In the genomic region with DNA sequence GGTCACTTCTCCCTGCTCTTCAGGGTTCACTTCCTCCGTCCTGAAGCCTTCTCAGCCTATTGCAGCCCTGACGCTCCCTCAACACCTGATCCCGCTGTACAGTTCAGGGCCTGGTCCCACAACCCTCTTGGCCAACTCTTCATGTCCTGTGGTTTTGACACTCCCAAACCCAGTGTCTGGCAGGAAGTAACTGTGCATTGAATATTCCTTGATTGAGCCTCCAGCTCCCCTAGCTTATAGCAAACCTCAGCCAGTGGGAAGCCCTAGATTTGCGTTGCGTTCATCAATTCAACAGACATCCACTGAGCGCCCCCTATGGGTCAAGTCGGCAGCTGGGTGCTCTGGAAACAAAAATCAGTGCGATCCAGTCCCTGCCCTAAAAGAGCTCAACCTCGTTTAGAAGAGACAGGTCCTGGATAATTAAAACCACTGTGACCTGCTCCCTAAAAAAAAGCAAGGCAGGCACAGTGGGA, we compare ENCODE assay signal across 1 cellular context.
A peak's percentile ranks its signal among the peaks of the same experiment; 100 is the strongest.
TF ChIP-seq lines count a peak whose summit lies in the region.

No MANE protein-coding gene starts in this region.

TF ChIP-seq in HepG2, 621 proteins besides CTCF, POLR2A, EP300 and RAD21:
- TF ChIP-seq SMC3 (IDR thresholded peaks at IDR 0.05; ENCODE audit: low read length) (peak; percentile 91), ZNF572 (CRISPR knock-in tag; IDR thresholded peaks at IDR 0.05) (peak; percentile 72; the same call in 1 of the 2 replicates), ZNF672 (CRISPR knock-in tag; IDR thresholded peaks at IDR 0.05) (no peak), KDM3A (CRISPR knock-in tag; IDR thresholded peaks at IDR 0.05; ENCODE audit: low read depth) (0 out of 2 replicates have a peak, but pooled peaks have one; percentile 42), GFI1 (CRISPR knock-in tag; IDR thresholded peaks at IDR 0.05; ENCODE audit: borderline replicate concordance) (peak; percentile 99), ZNF501 (CRISPR knock-in tag; IDR thresholded peaks at IDR 0.05) (peak; percentile 35; the same call in 1 of the 2 replicates), FOSL2 (CRISPR knock-in tag; IDR thresholded peaks at IDR 0.05) (peak; percentile 12; the same call in 1 of the 2 replicates), HMG20B (CRISPR knock-in tag; conservative IDR thresholded peaks at IDR 0.05) (0 out of 2 replicates have a peak, but pooled peaks have one; percentile 39), EZH2 (conservative IDR thresholded peaks at IDR 0.05; ENCODE audit: low read depth, low read length) (no peak), CEBPB (IDR thresholded peaks at IDR 0.05; ENCODE audit: borderline replicate concordance, low read depth, low read length) (no peak), STAG1 (CRISPR knock-in tag; IDR thresholded peaks at IDR 0.05) (peak; percentile 90), ZNF614 (CRISPR knock-in tag; IDR thresholded peaks at IDR 0.05; ENCODE audit: borderline replicate concordance) (0 out of 2 replicates have a peak, but pooled peaks have one; percentile 31)
- TF ChIP-seq, protein P1, sequence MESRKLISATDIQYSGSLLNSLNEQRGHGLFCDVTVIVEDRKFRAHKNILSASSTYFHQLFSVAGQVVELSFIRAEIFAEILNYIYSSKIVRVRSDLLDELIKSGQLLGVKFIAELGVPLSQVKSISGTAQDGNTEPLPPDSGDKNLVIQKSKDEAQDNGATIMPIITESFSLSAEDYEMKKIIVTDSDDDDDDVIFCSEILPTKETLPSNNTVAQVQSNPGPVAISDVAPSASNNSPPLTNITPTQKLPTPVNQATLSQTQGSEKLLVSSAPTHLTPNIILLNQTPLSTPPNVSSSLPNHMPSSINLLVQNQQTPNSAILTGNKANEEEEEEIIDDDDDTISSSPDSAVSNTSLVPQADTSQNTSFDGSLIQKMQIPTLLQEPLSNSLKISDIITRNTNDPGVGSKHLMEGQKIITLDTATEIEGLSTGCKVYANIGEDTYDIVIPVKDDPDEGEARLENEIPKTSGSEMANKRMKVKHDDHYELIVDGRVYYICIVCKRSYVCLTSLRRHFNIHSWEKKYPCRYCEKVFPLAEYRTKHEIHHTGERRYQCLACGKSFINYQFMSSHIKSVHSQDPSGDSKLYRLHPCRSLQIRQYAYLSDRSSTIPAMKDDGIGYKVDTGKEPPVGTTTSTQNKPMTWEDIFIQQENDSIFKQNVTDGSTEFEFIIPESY (CRISPR knock-in tag; IDR thresholded peaks at IDR 0.05), result 0 out of 2 replicates have a peak, but pooled peaks have one; percentile 7
- TF ChIP-seq, protein P2, sequence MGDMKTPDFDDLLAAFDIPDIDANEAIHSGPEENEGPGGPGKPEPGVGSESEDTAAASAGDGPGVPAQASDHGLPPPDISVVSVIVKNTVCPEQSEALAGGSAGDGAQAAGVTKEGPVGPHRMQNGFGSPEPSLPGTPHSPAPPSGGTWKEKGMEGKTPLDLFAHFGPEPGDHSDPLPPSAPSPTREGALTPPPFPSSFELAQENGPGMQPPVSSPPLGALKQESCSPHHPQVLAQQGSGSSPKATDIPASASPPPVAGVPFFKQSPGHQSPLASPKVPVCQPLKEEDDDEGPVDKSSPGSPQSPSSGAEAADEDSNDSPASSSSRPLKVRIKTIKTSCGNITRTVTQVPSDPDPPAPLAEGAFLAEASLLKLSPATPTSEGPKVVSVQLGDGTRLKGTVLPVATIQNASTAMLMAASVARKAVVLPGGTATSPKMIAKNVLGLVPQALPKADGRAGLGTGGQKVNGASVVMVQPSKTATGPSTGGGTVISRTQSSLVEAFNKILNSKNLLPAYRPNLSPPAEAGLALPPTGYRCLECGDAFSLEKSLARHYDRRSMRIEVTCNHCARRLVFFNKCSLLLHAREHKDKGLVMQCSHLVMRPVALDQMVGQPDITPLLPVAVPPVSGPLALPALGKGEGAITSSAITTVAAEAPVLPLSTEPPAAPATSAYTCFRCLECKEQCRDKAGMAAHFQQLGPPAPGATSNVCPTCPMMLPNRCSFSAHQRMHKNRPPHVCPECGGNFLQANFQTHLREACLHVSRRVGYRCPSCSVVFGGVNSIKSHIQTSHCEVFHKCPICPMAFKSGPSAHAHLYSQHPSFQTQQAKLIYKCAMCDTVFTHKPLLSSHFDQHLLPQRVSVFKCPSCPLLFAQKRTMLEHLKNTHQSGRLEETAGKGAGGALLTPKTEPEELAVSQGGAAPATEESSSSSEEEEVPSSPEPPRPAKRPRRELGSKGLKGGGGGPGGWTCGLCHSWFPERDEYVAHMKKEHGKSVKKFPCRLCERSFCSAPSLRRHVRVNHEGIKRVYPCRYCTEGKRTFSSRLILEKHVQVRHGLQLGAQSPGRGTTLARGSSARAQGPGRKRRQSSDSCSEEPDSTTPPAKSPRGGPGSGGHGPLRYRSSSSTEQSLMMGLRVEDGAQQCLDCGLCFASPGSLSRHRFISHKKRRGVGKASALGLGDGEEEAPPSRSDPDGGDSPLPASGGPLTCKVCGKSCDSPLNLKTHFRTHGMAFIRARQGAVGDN (CRISPR knock-in tag; IDR thresholded peaks at IDR 0.05), result 0 out of 2 replicates have a peak, but pooled peaks have one; percentile 4
TF ChIP-seq in HepG2: peak in this region for 11.
